8 cellular contexts compared by ENCODE assay signal in genomic region chr3:134357914-134358811, GRCh38. TPM values are rescaled to one million over a fixed set of nuclear protein-coding genes. Genes with fewer than 3 reads are reported as not detected.
DNase-seq lines count a peak whose midpoint lies in the region.

No MANE protein-coding gene starts in this region.

- H3K27me3 Mint-ChIP-seq in CD4-positive, alpha-beta memory T cell: no peaks in the 10 kb centered on the region

- H4K8ac ChIP-seq in neuronal stem cell (ENCODE audit: low read depth, low read length): no peak overlapping the region

- no peak overlapping the region for H3K14ac ChIP-seq in neuronal stem cell (ENCODE audit: low read length)

- intact Hi-C loops in CD4-positive, alpha-beta memory T cell (cut with micrococcal nuclease): no loop called here

- H2BK5ac ChIP-seq in neuronal stem cell (ENCODE audit: low read length): no peak overlapping the region

- peak overlapping the region; percentile 99 for H3K27ac ChIP-seq in epithelial cell of prostate
- peak overlapping the region; percentile 58 for H3K27ac ChIP-seq in neuronal stem cell (replicated peaks; ENCODE audit: low read length)
- H3K27ac ChIP-seq in CD4-positive, alpha-beta memory T cell (ENCODE audit: low read depth, low read length): no peak overlapping the region

- POLR2A ChIA-PET in CD4-positive, alpha-beta memory T cell (lab: Charles Lee; ENCODE audit: partially characterized antibody): no interaction called here

- DNase-seq in activated CD8-positive, alpha-beta memory T cell treated with anti-CD3 and anti-CD28 coated beads, Interleukin-2, amount 50 U/mL, for 4 hours: peak; percentile 14
- DNase-seq in activated CD8-positive, alpha-beta memory T cell treated with anti-CD3 and anti-CD28 coated beads for 24 hours: no peak
- DNase-seq in OCI-M1 (lab: John Stamatoyannopoulos, UW): peak; percentile 2
- DNase-seq in epithelial cell of prostate (ENCODE audit: low read depth, low spot score): no peak
- peak; percentile 51 for DNase-seq in neuronal stem cell (ENCODE audit: low spot score)
- DNase-seq in CD4-positive, alpha-beta memory T cell: no peak
- DNase-seq in stimulated activated CD4-positive, alpha-beta T cell treated with anti-CD3 and anti-CD28 coated beads, Interleukin-4, amount 100 ng/mL, for 24 hours: no peak
- DNase-seq in putamen (ENCODE audit: low spot score): no peak

- H3K4me3 Mint-ChIP-seq in CD4-positive, alpha-beta memory T cell: no peak overlapping the region

- H3K36me3 ChIP-seq in neuronal stem cell (replicated peaks in 1 of 2; ENCODE audit: control insufficient read depth in 2 of 2, insufficient read depth in 2 of 2, low read length in 2 of 2): peaks cover 85 to 100% of the 10 kb centered on the region in 2 donors
- no peaks in the 10 kb centered on the region for H3K36me3 ChIP-seq in CD4-positive, alpha-beta memory T cell (ENCODE audit: insufficient read depth, low read length)

- H3K4ac ChIP-seq in neuronal stem cell (ENCODE audit: low read length): no peak overlapping the region

- no peaks in the 10 kb centered on the region for H3K9me3 ChIP-seq in neuronal stem cell (replicated peaks in 1 of 2; ENCODE audit: control insufficient read depth in 2 of 2, insufficient read depth in 1 of 2, low read depth in 1 of 2, low read length in 2 of 2)
- no peaks in the 10 kb centered on the region for H3K9me3 ChIP-seq in CD4-positive, alpha-beta memory T cell (ENCODE audit: control insufficient read depth in 1 of 2, low read length in 2 of 2)

- no peaks in the 10 kb centered on the region for H3K36me3 Mint-ChIP-seq in CD4-positive, alpha-beta memory T cell

- no peaks in the 10 kb centered on the region for H3K27me3 ChIP-seq in neuronal stem cell (ENCODE audit: control insufficient read depth in 3 of 3, insufficient read depth in 3 of 3, low read depth in 1 of 3, low read length in 3 of 3)
- H3K27me3 ChIP-seq in CD4-positive, alpha-beta memory T cell (ENCODE audit: insufficient read depth, low read length): no peaks in the 10 kb centered on the region

- H3K4me1 Mint-ChIP-seq in CD4-positive, alpha-beta memory T cell: peaks cover 2 to 4% (median 3%) of the 10 kb centered on the region in 4 donors

- no peak overlapping the region for H3K4me2 ChIP-seq in neuronal stem cell (ENCODE audit: insufficient read depth, low read length, poor library complexity, severe bottlenecking)

- H2BK15ac ChIP-seq in neuronal stem cell (ENCODE audit: low read length): no peak overlapping the region

- CTCF ChIA-PET in CD4-positive, alpha-beta memory T cell (lab: Charles Lee; ENCODE audit: partially characterized antibody): interaction anchor here (0.7 to 2.1 kb wide), 6 partner anchors 8 to 115 kb away, joined by 3 to 8 read pairs (median 4); no protein-coding TSS in a partner anchor

- no peak overlapping the region for H4K91ac ChIP-seq in neuronal stem cell (ENCODE audit: low read depth, low read length, poor library complexity)

- H2AK5ac ChIP-seq in neuronal stem cell (ENCODE audit: low read depth, low read length): no peak overlapping the region

- no peak overlapping the region for H3K23ac ChIP-seq in neuronal stem cell (ENCODE audit: low read depth, low read length, poor library complexity)

- peaks cover 16% of the 10 kb centered on the region for H3K79me1 ChIP-seq in neuronal stem cell (ENCODE audit: low read depth, low read length)

- peaks cover 19 to 27% of the 10 kb centered on the region in 2 donors for H3K4me1 ChIP-seq in neuronal stem cell (ENCODE audit: control insufficient read depth in 2 of 2, insufficient read depth in 1 of 2, low read depth in 1 of 2, low read length in 2 of 2)
- peaks cover 3% of the 10 kb centered on the region for H3K4me1 ChIP-seq in CD4-positive, alpha-beta memory T cell (ENCODE audit: insufficient read depth, low read length)

- no peak overlapping the region for H3K4me3 ChIP-seq in neuronal stem cell (ENCODE audit: low read length in 2 of 2)
- no peak overlapping the region for H3K4me3 ChIP-seq in CD4-positive, alpha-beta memory T cell (ENCODE audit: low read length in 2 of 2)

- no peak overlapping the region for H2BK120ac ChIP-seq in neuronal stem cell (ENCODE audit: low read depth, low read length)

- WGBS in neuronal stem cell (ENCODE audit: extremely low coverage in 2 of 2, insufficient read length in 2 of 2, insufficient replicate concordance in 1 of 2), 2 donors: no CpG with 5 or more reads among the region's 10 CpGs

- H3K18ac ChIP-seq in neuronal stem cell (ENCODE audit: low read length): peak overlapping the region; percentile 15

- H2AFZ ChIP-seq in neuronal stem cell (ENCODE audit: low read length): no peak overlapping the region

- no peak overlapping the region for H3K9ac ChIP-seq in neuronal stem cell (ENCODE audit: low read depth, low read length, poor library complexity)

- no peak overlapping the region for H3K27ac Mint-ChIP-seq in CD4-positive, alpha-beta memory T cell

- H3K9me3 Mint-ChIP-seq in CD4-positive, alpha-beta memory T cell: no peaks in the 10 kb centered on the region

- no peak overlapping the region for H2BK12ac ChIP-seq in neuronal stem cell (ENCODE audit: low read length)

RNA-seq across cellular contexts. Expression of gene AMOTL2, which starts 16.1 kb away (rescaled TPM):
- 61.7 TPM for polyA plus RNA-seq in neuronal stem cell (2013, experiment 1 of 2)
- polyA plus RNA-seq in neuronal stem cell (2013, experiment 2 of 2): 60.5 TPM
- total RNA-seq in CD4-positive, alpha-beta memory T cell: under 1 TPM in 1 of 2 experiments, not detected in 1; 0.23 TPM
- under 1 TPM in 1 of 2 donors, not detected in 1; 0.48 TPM for polyA plus RNA-seq in CD4-positive, alpha-beta memory T cell

Comparison
In these comparisons a context has a peak if more than half of its experiments do, and no peak if none do; other contexts are left out.
1. DNase-seq: peak in activated CD8-positive, alpha-beta memory T cell treated with anti-CD3 and anti-CD28 coated beads, Interleukin-2, amount 50 U/mL, for 4 hours (single experiment), OCI-M1 (single experiment) and neuronal stem cell (single experiment); none in activated CD8-positive, alpha-beta memory T cell treated with anti-CD3 and anti-CD28 coated beads for 24 hours (single experiment), epithelial cell of prostate (single experiment), CD4-positive, alpha-beta memory T cell (0 of 5), stimulated activated CD4-positive, alpha-beta T cell treated with anti-CD3 and anti-CD28 coated beads, Interleukin-4, amount 100 ng/mL, for 24 hours (single experiment) and putamen (single experiment).